Comparison of ENCODE assay signal across 8 cellular contexts in genomic region chr6:52574709-52575489, GRCh38. TPM values are rescaled to one million over a fixed set of nuclear protein-coding genes. Genes with fewer than 3 reads are reported as not detected.
DNase-seq lines count a peak whose midpoint lies in the region; ATAC-seq and TF ChIP-seq lines count a peak whose summit lies in the region.

No MANE protein-coding gene starts in this region.

- H3K9me3 ChIP-seq in CD4-positive, alpha-beta memory T cell (ENCODE audit: control insufficient read depth in 1 of 2, low read length in 2 of 2): no peaks in the 10 kb centered on the region
- no peaks in the 10 kb centered on the region for H3K9me3 ChIP-seq in IMR-90 (ENCODE audit: control insufficient read depth, insufficient read depth, low read length)

- peaks cover 26% of the 10 kb centered on the region for H3K9me1 ChIP-seq in IMR-90 (ENCODE audit: insufficient read depth, low read length)

- H2BK120ac ChIP-seq in IMR-90 (ENCODE audit: low read depth, low read length): peak overlapping the region; percentile 93

- H2BK15ac ChIP-seq in IMR-90 (ENCODE audit: low read depth, low read length): peak overlapping the region; percentile 74

- peak overlapping the region; percentile 49 for H3K18ac ChIP-seq in IMR-90 (ENCODE audit: low read depth, low read length)

- H3K36me3 Mint-ChIP-seq in CD4-positive, alpha-beta memory T cell: peaks cover 6 to 12% of the 10 kb centered on the region in 2 donors
- H3K36me3 Mint-ChIP-seq in activated CD4-positive, alpha-beta memory T cell treated with anti-CD3 and anti-CD28 coated beads for 36 hours: no peaks in the 10 kb centered on the region

- peak; percentile 69 to 83 (median 73) for DNase-seq in CD4-positive, alpha-beta memory T cell
- no peak for DNase-seq in IMR-90
- peak; percentile 80 for DNase-seq in activated CD4-positive, alpha-beta memory T cell treated with anti-CD3 and anti-CD28 coated beads for 36 hours
- no peak for DNase-seq in epithelial cell of proximal tubule (ENCODE audit: low read depth)
- no peak for DNase-seq in sciatic nerve (ENCODE audit: low spot score)
- DNase-seq in NCI-H2227 (lab: John Stamatoyannopoulos, UW; ENCODE audit: unreplicated experiment): no peak
- DNase-seq in NCI-H1092 treated with DMSO at 0.1 percent for 48 hours (lab: John Stamatoyannopoulos, UW): no peak

- H3K9ac ChIP-seq in IMR-90 (ENCODE audit: low read depth, low read length): peak overlapping the region; percentile 86

- peak overlapping the region; percentile 81 to 95 for H4K8ac ChIP-seq in IMR-90 (ENCODE audit: low read depth in 2 of 2, low read length in 2 of 2)

- H2AK9ac ChIP-seq in IMR-90 (replicated peaks; ENCODE audit: low read depth, low read length, poor library complexity): peak overlapping the region; percentile 97

- 6% methylated on average over 3 of the region's 13 CpGs; no CpG with 5 or more reads in 1 of the 2 experiments for WGBS in IMR-90 (ENCODE audit: extremely low coverage in 2 of 2, insufficient read length in 1 of 2), 2 experiments

- dilution Hi-C loops in IMR-90 (cut with HindIII; ENCODE audit: low sequenced_read_pairs, unreplicated experiment): no loop called here

- no peak for TF ChIP-seq POLR2A in IMR-90 (IDR thresholded peaks at IDR 0.05; ENCODE audit: low read depth, low read length)

- peaks cover 35 to 76% (median 46%) of the 10 kb centered on the region in 4 donors for H3K4me1 Mint-ChIP-seq in CD4-positive, alpha-beta memory T cell
- H3K4me1 Mint-ChIP-seq in activated CD4-positive, alpha-beta memory T cell treated with anti-CD3 and anti-CD28 coated beads for 36 hours (ENCODE audit: low read depth): peaks cover 32% of the 10 kb centered on the region

- H3K4me3 Mint-ChIP-seq in CD4-positive, alpha-beta memory T cell: peak overlapping the region; percentile 78 to 95 (median 86)
- peak overlapping the region; percentile 39 for H3K4me3 Mint-ChIP-seq in activated CD4-positive, alpha-beta memory T cell treated with anti-CD3 and anti-CD28 coated beads for 36 hours

- no peaks in the 10 kb centered on the region for H3K36me3 ChIP-seq in CD4-positive, alpha-beta memory T cell (ENCODE audit: insufficient read depth, low read length)
- peaks cover 3% of the 10 kb centered on the region; the same call in 1 of the 2 replicates for H3K36me3 ChIP-seq in IMR-90 (ENCODE audit: control insufficient read depth, insufficient read depth, low read length)

- H3K27ac ChIP-seq in CD4-positive, alpha-beta memory T cell (ENCODE audit: low read depth, low read length): peak overlapping the region; percentile 23
- H3K27ac ChIP-seq in IMR-90 (ENCODE audit: insufficient read depth, low read length): peak overlapping the region; percentile 82

- peak overlapping the region; percentile 99 for H3K4me2 ChIP-seq in IMR-90 (ENCODE audit: low read depth, low read length)

- H3K14ac ChIP-seq in IMR-90 (replicated peaks; ENCODE audit: low read depth, low read length): peak overlapping the region; percentile 97

- peaks cover 50% of the 10 kb centered on the region for H4K20me1 ChIP-seq in IMR-90 (ENCODE audit: insufficient read depth, low read length)

- POLR2A ChIA-PET in CD4-positive, alpha-beta memory T cell (lab: Charles Lee; ENCODE audit: partially characterized antibody): interaction anchor here (0.6 to 4.0 kb wide), 7 partner anchors 65 to 785 kb away, joined by 3 to 22 read pairs (median 5); partner anchors contain the start of genes EFHC1 and MCM3
- POLR2A ChIA-PET in IMR-90 (lab: Charles Lee; ENCODE audit: unreplicated experiment): interaction anchor here (0.9 to 1.3 kb wide), 3 partner anchors 21 to 156 kb away, joined by 3 to 4 read pairs (median 3); no protein-coding TSS in a partner anchor
- POLR2A ChIA-PET in activated CD4-positive, alpha-beta memory T cell treated with anti-CD3 and anti-CD28 coated beads for 36 hours (lab: Charles Lee): interaction anchor here (1.0 kb wide), 1 partner anchor 39 kb away, joined by 4 read pairs; no protein-coding TSS in a partner anchor

- peak overlapping the region; percentile 91 for H2BK5ac ChIP-seq in IMR-90 (ENCODE audit: low read depth, low read length, poor library complexity, severe bottlenecking)

- H4K91ac ChIP-seq in IMR-90 (ENCODE audit: insufficient read depth, low read depth, low read length): peak overlapping the region; percentile 99

- H3K56ac ChIP-seq in IMR-90 (ENCODE audit: extremely low read depth, insufficient read depth, low read length): peak overlapping the region; percentile 93

- intact Hi-C loops in CD4-positive, alpha-beta memory T cell (cut with micrococcal nuclease): loop anchor here (1.0 to 10.0 kb wide), 3 partner anchors 78 to 420 kb away; partner anchors contain the start of genes EFHC1 and GSTA4
- intact Hi-C loops in IMR-90 (cut with micrococcal nuclease) (loop anchor here (1.0 kb wide), 1 partner anchor 63 kb away; no protein-coding TSS in a partner anchor), sciatic nerve (cut with DNase I) (loop anchor here (10.0 kb wide), 1 partner anchor 60 kb away; no protein-coding TSS in a partner anchor)
- intact Hi-C loops in activated CD4-positive, alpha-beta memory T cell treated with anti-CD3 and anti-CD28 coated beads for 36 hours (cut with micrococcal nuclease): loop anchor here (2.0 to 5.0 kb wide), 3 partner anchors 60 to 422 kb away; partner anchors contain the start of gene GSTA4

- ATAC-seq in GM21526 (IDR thresholded peaks at IDR 0.05; ENCODE audit: low FRiP score, unreplicated experiment) (peak; percentile 49), IMR-90 (ENCODE audit: low read depth) (no peak), sciatic nerve (peak; percentile 69)

- in situ Hi-C loops in IMR-90 (cut with MboI; ENCODE audit: low sequenced_read_pairs): loop anchor here (5.0 kb wide), 1 partner anchor 77 kb away; no protein-coding TSS in a partner anchor

- TF ChIP-seq CTCF in IMR-90 (conservative IDR thresholded peaks at IDR 0.05; ENCODE audit: low read depth, low read length) (no peak), epithelial cell of proximal tubule (conservative IDR thresholded peaks at IDR 0.05; ENCODE audit: low read depth, low read length) (no peak)

- H2AFZ ChIP-seq in IMR-90 (replicated peaks; ENCODE audit: low read length, poor library complexity): no peak overlapping the region

- peak overlapping the region; percentile 52 for H4K5ac ChIP-seq in IMR-90 (ENCODE audit: low read depth, low read length)

- H2BK20ac ChIP-seq in IMR-90 (ENCODE audit: low read depth, low read length): peak overlapping the region; percentile 44

- H3K27ac Mint-ChIP-seq in CD4-positive, alpha-beta memory T cell: peak overlapping the region; percentile 90 to 95 (median 91)
- no peak overlapping the region for H3K27ac Mint-ChIP-seq in activated CD4-positive, alpha-beta memory T cell treated with anti-CD3 and anti-CD28 coated beads for 36 hours

- peaks cover 46% of the 10 kb centered on the region for H3K4me1 ChIP-seq in CD4-positive, alpha-beta memory T cell (ENCODE audit: insufficient read depth, low read length)
- peaks cover 25% of the 10 kb centered on the region for H3K4me1 ChIP-seq in IMR-90 (ENCODE audit: control insufficient read depth, insufficient read depth, low read length)

- no peaks in the 10 kb centered on the region for H3K27me3 ChIP-seq in CD4-positive, alpha-beta memory T cell (ENCODE audit: insufficient read depth, low read length)
- no peaks in the 10 kb centered on the region for H3K27me3 ChIP-seq in IMR-90 (ENCODE audit: control insufficient read depth, insufficient read depth, low read length)

- peak overlapping the region in 1 of 2 donors; percentile 11 for H3K4me3 ChIP-seq in CD4-positive, alpha-beta memory T cell (ENCODE audit: low read length in 2 of 2)
- H3K4me3 ChIP-seq in IMR-90 (ENCODE audit: insufficient read depth, low read depth, low read length) (peak overlapping the region; percentile 88), epithelial cell of proximal tubule (ENCODE audit: low read depth, low read length) (peak overlapping the region; percentile 82)

- TF ChIP-seq RAD21 in IMR-90 (IDR thresholded peaks at IDR 0.05; ENCODE audit: low read length): no peak

- H3K4ac ChIP-seq in IMR-90 (ENCODE audit: low read depth, low read length): peak overlapping the region; percentile 97

- H3K27me3 Mint-ChIP-seq in CD4-positive, alpha-beta memory T cell: no peaks in the 10 kb centered on the region
- no peaks in the 10 kb centered on the region for H3K27me3 Mint-ChIP-seq in activated CD4-positive, alpha-beta memory T cell treated with anti-CD3 and anti-CD28 coated beads for 36 hours

- peaks cover 0 to 58% of the 10 kb centered on the region in 2 experiments; a peak in 3 of 4 replicates for H3K79me1 ChIP-seq in IMR-90 (ENCODE audit: low read depth in 1 of 2, low read length in 2 of 2)

- peak overlapping the region; percentile 90 for H2AK5ac ChIP-seq in IMR-90 (ENCODE audit: low read depth, low read length)

- H3K23ac ChIP-seq in IMR-90 (ENCODE audit: low read depth, low read length): peak overlapping the region; percentile 99

- BruUV-seq in IMR-90 (replicated peaks; lab: Mats Ljungman, UMichigan): TSS peak; percentile 14

- CTCF ChIA-PET in CD4-positive, alpha-beta memory T cell (lab: Charles Lee; ENCODE audit: partially characterized antibody): interaction anchor here (0.9 to 3.2 kb wide), 9 partner anchors 22 to 292 kb away, joined by 3 to 13 read pairs (median 4); partner anchors contain the start of gene MCM3
- CTCF ChIA-PET in IMR-90 (lab: Yijun Ruan, JAX): interaction anchor here (0.6 to 3.1 kb wide), 6 partner anchors 20 to 167 kb away, joined by 3 to 12 read pairs (median 4); no protein-coding TSS in a partner anchor
- CTCF ChIA-PET in activated CD4-positive, alpha-beta memory T cell treated with anti-CD3 and anti-CD28 coated beads for 36 hours (lab: Charles Lee): interaction anchor here (0.7 to 2.7 kb wide), 7 partner anchors 8 to 292 kb away, joined by 3 to 15 read pairs (median 4); no protein-coding TSS in a partner anchor

- H3K9me3 Mint-ChIP-seq in CD4-positive, alpha-beta memory T cell: no peaks in the 10 kb centered on the region
- no peaks in the 10 kb centered on the region for H3K9me3 Mint-ChIP-seq in activated CD4-positive, alpha-beta memory T cell treated with anti-CD3 and anti-CD28 coated beads for 36 hours

TF ChIP-seq in IMR-90, 13 proteins besides CTCF, POLR2A, EP300 and RAD21 (continues in another document):
- TF ChIP-seq FOS (IDR thresholded peaks at IDR 0.05; ENCODE audit: low read depth, low read length): no peak

RNA-seq across cellular contexts. Expression of gene TRAM2, which starts 2.0 kb away (rescaled TPM):
- total RNA-seq in CD4-positive, alpha-beta memory T cell: 10 to 100 TPM; 10.7 to 11.3 TPM
- 1 to 10 TPM; 2.7 to 4.3 TPM for polyA plus RNA-seq in CD4-positive, alpha-beta memory T cell
- 77.2 and 81.1 TPM in 2 replicates for total RNA-seq in IMR-90 (2012; rRNA removed)
- polyA plus RNA-seq in IMR-90 (2012; rRNA removed): 94.2 and 95.7 TPM in 2 replicates
- polyA plus RNA-seq in IMR-90 (2012; cell fraction: cytosol; rRNA removed): 51.8 and 52.7 TPM in 2 replicates
- polyA plus RNA-seq in IMR-90 (2012; cell fraction: nucleus; rRNA removed; ENCODE audit: low replicate concordance): 86.8 and 207 TPM in 2 replicates
- total RNA-seq in activated CD4-positive, alpha-beta memory T cell treated with anti-CD3 and anti-CD28 coated beads for 36 hours: 1 to 10 TPM; 2.4 to 2.6 TPM
- 16.3 and 19.2 TPM in 2 replicates for total RNA-seq in epithelial cell of proximal tubule
- 18.6 TPM for total RNA-seq in sciatic nerve

Comparison
In these comparisons a context has a peak if more than half of its experiments do, and no peak if none do; other contexts are left out.
1. DNase-seq: peak in CD4-positive, alpha-beta memory T cell (5 of 5) and activated CD4-positive, alpha-beta memory T cell treated with anti-CD3 and anti-CD28 coated beads for 36 hours (single experiment); none in IMR-90 (single experiment), epithelial cell of proximal tubule (single experiment), sciatic nerve (single experiment), NCI-H2227 (single experiment) and NCI-H1092 treated with DMSO at 0.1 percent for 48 hours (single experiment).